ENCODE assay signal across 27 cellular contexts in genomic region chr15:99096173-99096893, GRCh38. TPM values are rescaled to one million over a fixed set of nuclear protein-coding genes. Genes with fewer than 3 reads are reported as not detected.
A peak's percentile ranks its signal among the peaks of the same experiment; 100 is the strongest.
DNase-seq lines count a peak whose midpoint lies in the region; ATAC-seq and TF ChIP-seq lines count a peak whose summit lies in the region.
"Had no signal": no experiment of that assay in that cellular context is flagged by ENCODE, and none has a peak within 500 bp of the region (broad histone marks: within the 10 kb centered on the region; RNA-seq: fewer than 3 reads in every experiment).

No MANE protein-coding gene starts in this region.

- ATAC-seq in left lobe of liver (no peak), sciatic nerve (no peak), left colon (no peak)
- ATAC-seq: A549, PC-3, Right ventricle myocardium inferior had no signal

- peaks cover 18% of the 10 kb centered on the region for H3K27me3 ChIP-seq in H7 (ENCODE audit: control insufficient read depth, insufficient read depth, low read length)
- H3K27me3 ChIP-seq: SJSA1 had no signal

- H3K27ac Mint-ChIP-seq in chondrocyte (ENCODE audit: unreplicated experiment): no peak overlapping the region
- H3K27ac Mint-ChIP-seq: CD4-positive, alpha-beta T cell; H9 had no signal

- no peak overlapping the region for H3K4me3 Mint-ChIP-seq in chondrocyte (ENCODE audit: unreplicated experiment)
- H3K4me3 Mint-ChIP-seq: CD4-positive, alpha-beta T cell; H9 had no signal

- H3K27me3 Mint-ChIP-seq in chondrocyte (ENCODE audit: low read depth): peaks cover 2% of the 10 kb centered on the region

- peak; percentile 14 for DNase-seq in H7
- DNase-seq in chondrocyte (ENCODE audit: low spot score): peak; percentile 54
- DNase-seq in left lobe of liver (ENCODE audit: low spot score): peak; percentile 23
- DNase-seq in sciatic nerve (ENCODE audit: low spot score): peak; percentile 26
- no peak for DNase-seq in left colon
- no peak for DNase-seq in D341Med (ENCODE audit: low spot score)
- no peak for DNase-seq in HPDE6-E6E7 (ENCODE audit: extremely low spot score)
- DNase-seq: AML-193; CD4-positive, alpha-beta T cell; DMS53; GM23248; H9; KBM-7; MV-4-11; NCI-H1105; NCI-H1436 treated with DMSO at 0.1 percent for 48 hours; NCI-H187 treated with DMSO at 0.1 percent for 48 hours; NCI-H2107; NCI-H446; NCI-H524 treated with DMSO at 0.1 percent for 48 hours; NCI-H82; NK-92 treated with Interleukin-12 subunit alpha and Interleukin-12 subunit beta, amount 100 ng/mL, for 24 hours had no signal

- H3K36me3 ChIP-seq in H7 (replicated peaks; ENCODE audit: control insufficient read depth, insufficient read depth, low read length): no peaks in the 10 kb centered on the region
- H3K36me3 ChIP-seq: BLaER1 treated with 17β-estradiol and CSF1 and Interleukin-3, amounts not matched to agents 10 nM and 100 nM; SJSA1 had no signal

- H3K4me1 Mint-ChIP-seq in chondrocyte (ENCODE audit: low read depth): peaks cover 3% of the 10 kb centered on the region

- no peak overlapping the region for H3K4me3 ChIP-seq in H7 (ENCODE audit: insufficient read depth, low read depth, low read length)
- H3K4me3 ChIP-seq: A549; BLaER1 treated with 17β-estradiol and CSF1 and Interleukin-3, amounts not matched to agents 10 nM and 100 nM; GM23248; SJSA1 had no signal

- intact Hi-C loops in sciatic nerve (cut with DNase I) (no loop called here), left colon (cut with DNase I, micrococcal nuclease) (no loop called here)

- H3K36me3 Mint-ChIP-seq in chondrocyte (ENCODE audit: low read depth): no peaks in the 10 kb centered on the region

- no peak for TF ChIP-seq CTCF in chondrocyte (IDR thresholded peaks at IDR 0.05)

- H3K9me3 Mint-ChIP-seq in chondrocyte (ENCODE audit: low read depth): no peaks in the 10 kb centered on the region
- H3K9me3 Mint-ChIP-seq: CD4-positive, alpha-beta T cell; H9 had no signal

RNA-seq across cellular contexts. Expression of gene SYNM, which starts 8.5 kb away (rescaled TPM):
- 2.1 and 2.8 TPM in 2 replicates for total RNA-seq in H7 (2014; rRNA removed; shearing (Covaris generic))
- total RNA-seq in chondrocyte: 13.2 to 23.4 TPM (median 22.1 TPM) in 3 replicates
- 3.8 TPM for total RNA-seq in left lobe of liver
- 33.7 TPM for total RNA-seq in sciatic nerve
- 10 to 100 TPM in 1 of 2 donors, 1 to 10 TPM in 1; 5.2 to 96.5 TPM for total RNA-seq in left colon

Comparison
In these comparisons a context has a peak if more than half of its experiments do, and no peak if none do; other contexts are left out.
1. DNase-seq: peak in H7 (single experiment), chondrocyte (single experiment), left lobe of liver (single experiment) and sciatic nerve (single experiment); none in left colon (0 of 2), D341Med (single experiment) and HPDE6-E6E7 (single experiment).